In genomic region chr10:51367120-51367519, GRCh38 we compare ENCODE assay signal across 18 cellular contexts.
DNase-seq lines count a peak whose midpoint lies in the region; ATAC-seq and TF ChIP-seq lines count a peak whose summit lies in the region.
"Had no signal": no experiment of that assay in that cellular context is flagged by ENCODE, and none has a peak within 500 bp of the region (broad histone marks: within the 10 kb centered on the region; RNA-seq: fewer than 3 reads in every experiment).

No MANE protein-coding gene starts in this region.

- H3K36me3 Mint-ChIP-seq in chondrocyte (ENCODE audit: low read depth): no peaks in the 10 kb centered on the region
- H3K36me3 Mint-ChIP-seq: naive thymus-derived CD4-positive, alpha-beta T cell had no signal

- TF ChIP-seq CTCF in chondrocyte (IDR thresholded peaks at IDR 0.05) (no peak), heart right ventricle (IDR thresholded peaks at IDR 0.05) (no peak), upper lobe of right lung (IDR thresholded peaks at IDR 0.05) (no peak)

- H3K4me1 ChIP-seq in heart right ventricle: peaks cover 2 to 38% (median 11%) of the 10 kb centered on the region in 9 donors
- H3K4me1 ChIP-seq in mucosa of stomach (ENCODE audit: control insufficient read depth, insufficient read depth, low read length): peaks cover 5% of the 10 kb centered on the region
- no peaks in the 10 kb centered on the region for H3K4me1 ChIP-seq in upper lobe of right lung
- H3K4me1 ChIP-seq: SJCRH30 had no signal

- in situ Hi-C loops in KBM-7 (cut with MboI; ENCODE audit: low pct_unique_long_range_greater_than_20kb, low sequenced_read_pairs): no loop called here

- intact Hi-C loops in heart right ventricle (cut with DNase I): no loop called here
- intact Hi-C loops in upper lobe of right lung (cut with DNase I): no loop called here

- 60 to 66% methylated on average over 4 of the region's 4 CpGs for WGBS in heart right ventricle, 2 donors

- no peak overlapping the region for H3K27ac Mint-ChIP-seq in chondrocyte (ENCODE audit: unreplicated experiment)
- H3K27ac Mint-ChIP-seq: endodermal cell; naive thymus-derived CD4-positive, alpha-beta T cell had no signal

- H3K4me3 ChIP-seq in heart right ventricle (peak overlapping the region in 3 of 10 donors; percentile 8 to 20 (median 19)), mucosa of stomach (ENCODE audit: low read length) (no peak overlapping the region), upper lobe of right lung (peak overlapping the region; percentile 19)
- H3K4me3 ChIP-seq: SJCRH30 had no signal

- peaks cover 29% of the 10 kb centered on the region for H3K4me1 Mint-ChIP-seq in chondrocyte (ENCODE audit: low read depth)
- H3K4me1 Mint-ChIP-seq: naive thymus-derived CD4-positive, alpha-beta T cell had no signal

- no peak for DNase-seq in chondrocyte (ENCODE audit: low spot score)
- no peak for DNase-seq in heart right ventricle
- no peak for DNase-seq in upper lobe of right lung
- no peak for DNase-seq in KBM-7
- no peak for DNase-seq in stimulated activated naive CD8-positive, alpha-beta T cell treated with anti-CD3 and anti-CD28 coated beads, Interleukin-15, Interleukin-2, amounts not matched to agents 100 U/mL and 50 U/mL, for 24 hours
- DNase-seq in NAMALWA (ENCODE audit: low spot score): no peak
- DNase-seq in RPMI8226: no peak
- DNase-seq: activated CD4-positive, alpha-beta T cell treated with anti-CD3 and anti-CD28 coated beads for 1 hour; activated CD8-positive, alpha-beta memory T cell treated with anti-CD3 and anti-CD28 coated beads, Interleukin-2, amount 50 U/mL, for 48 hours; activated naive CD4-positive, alpha-beta T cell treated with anti-CD3 and anti-CD28 coated beads, Interleukin-2, amount 50 U/mL, for 16 hours; C1 segment of cervical spinal cord; caudate nucleus; endodermal cell; naive thymus-derived CD4-positive, alpha-beta T cell; NCI-H1694 treated with DMSO at 0.1 percent for 48 hours; NCI-H446 treated with DMSO at 0.1 percent for 48 hours; SJCRH30 had no signal

- ATAC-seq in heart right ventricle (peak in 4 of 8 donors; percentile 20 to 62 (median 34)), upper lobe of right lung (no peak)
- ATAC-seq in stimulated activated naive CD8-positive, alpha-beta T cell treated with anti-CD3 and anti-CD28 coated beads, Interleukin-15, Interleukin-2, amounts not matched to agents 100 U/mL and 50 U/mL, for 24 hours: no peak
- ATAC-seq: naive thymus-derived CD4-positive, alpha-beta T cell had no signal

- H3K9ac ChIP-seq in mucosa of stomach (ENCODE audit: low read length): peak overlapping the region; percentile 7

- no peaks in the 10 kb centered on the region for H3K9me3 Mint-ChIP-seq in chondrocyte (ENCODE audit: low read depth)
- H3K9me3 Mint-ChIP-seq: endodermal cell had no signal

- no peaks in the 10 kb centered on the region for H3K36me3 ChIP-seq in heart right ventricle
- no peaks in the 10 kb centered on the region for H3K36me3 ChIP-seq in mucosa of stomach (ENCODE audit: control insufficient read depth, insufficient read depth, low read length)
- no peaks in the 10 kb centered on the region for H3K36me3 ChIP-seq in upper lobe of right lung
- H3K36me3 ChIP-seq: SJCRH30 had no signal

- H3K27me3 Mint-ChIP-seq in chondrocyte (ENCODE audit: low read depth): no peaks in the 10 kb centered on the region

- H3K4me3 Mint-ChIP-seq in chondrocyte (ENCODE audit: unreplicated experiment): peak overlapping the region; percentile 35
- H3K4me3 Mint-ChIP-seq: endodermal cell; naive thymus-derived CD4-positive, alpha-beta T cell had no signal

- H3K9me3 ChIP-seq in heart right ventricle (no peaks in the 10 kb centered on the region), mucosa of stomach (ENCODE audit: control insufficient read depth, low read length) (no peaks in the 10 kb centered on the region), upper lobe of right lung (no peaks in the 10 kb centered on the region)
- H3K9me3 ChIP-seq: SJCRH30 had no signal

- H3K27ac ChIP-seq in heart right ventricle (peak overlapping the region in 9 of 10 donors; percentile 10 to 67 (median 26)), upper lobe of right lung (no peak overlapping the region)
- H3K27ac ChIP-seq: SJCRH30 had no signal

- H3K27me3 ChIP-seq in heart right ventricle (no peaks in the 10 kb centered on the region), mucosa of stomach (ENCODE audit: control insufficient read depth, insufficient read depth, low read length) (no peaks in the 10 kb centered on the region), upper lobe of right lung (no peaks in the 10 kb centered on the region)
- H3K27me3 ChIP-seq: SJCRH30 had no signal
